Comparison of ENCODE assay signal across 8 cellular contexts in the genomic region with DNA sequence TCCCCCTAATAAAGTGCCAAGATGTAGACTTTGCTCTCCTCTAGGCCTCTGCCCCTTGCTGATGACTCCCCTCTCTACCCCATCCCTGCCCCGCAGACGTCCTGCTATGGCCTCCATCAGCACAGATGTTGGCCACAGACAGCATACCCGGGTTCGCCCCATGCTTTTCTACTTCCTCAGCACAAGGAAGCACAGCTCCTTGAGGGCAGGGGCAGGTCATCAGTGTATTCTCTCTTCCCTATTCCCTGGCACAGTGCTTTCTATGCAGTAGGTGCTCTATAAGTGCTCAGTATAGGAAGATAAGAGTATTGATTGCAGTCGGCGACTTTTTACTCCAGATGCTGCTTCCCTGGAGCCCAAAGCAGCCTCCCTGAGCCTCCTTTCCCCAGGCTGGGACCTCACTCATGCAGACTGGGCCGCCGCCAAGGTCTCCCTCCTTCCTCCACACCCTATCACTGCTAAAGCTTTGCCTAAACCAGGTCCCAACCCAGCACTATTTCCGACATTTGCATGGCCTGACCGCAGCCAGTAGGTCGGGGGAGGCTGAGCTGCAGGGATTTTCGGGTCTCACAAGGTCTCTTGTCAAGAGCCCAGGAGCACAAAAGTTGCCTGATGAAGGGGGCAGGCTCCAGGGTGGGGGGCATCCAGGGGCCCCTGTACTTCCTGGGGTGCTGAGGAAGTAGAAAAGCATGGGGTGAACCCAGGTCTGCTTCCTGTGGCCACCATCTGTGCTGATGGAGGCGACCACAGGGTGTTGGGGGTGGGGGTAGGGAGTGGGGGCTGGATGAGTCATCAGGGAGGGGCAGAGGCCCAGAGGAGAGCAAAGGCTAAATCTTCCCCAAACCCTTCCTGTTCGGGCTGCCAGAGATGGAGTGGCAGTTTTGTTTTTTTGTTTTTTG. TPM values are rescaled to one million over a fixed set of nuclear protein-coding genes. Genes with fewer than 3 reads are reported as not detected.
A peak's percentile ranks its signal among the peaks of the same experiment; 100 is the strongest.
DNase-seq lines count a peak whose midpoint lies in the region; ATAC-seq and TF ChIP-seq lines count a peak whose summit lies in the region.

No MANE protein-coding gene starts in this region.

- H3K9me3 ChIP-seq in PC-3 (ENCODE audit: low read length) (no peaks in the 10 kb centered on the region), vagina (no peaks in the 10 kb centered on the region)

- no peaks in the 10 kb centered on the region for H3K27me3 ChIP-seq in PC-3 (ENCODE audit: low read length)
- H3K27me3 ChIP-seq in vagina: no peaks in the 10 kb centered on the region

- intact Hi-C loops in PC-3 (cut with micrococcal nuclease) (no loop called here), vagina (cut with DNase I) (no loop called here)

- H3K4me1 ChIP-seq in PC-3 (ENCODE audit: insufficient read depth, low read length) (peaks cover 15% of the 10 kb centered on the region), vagina (peaks cover 19% of the 10 kb centered on the region)

- TF ChIP-seq POLR2A in vagina (IDR thresholded peaks at IDR 0.05): no peak

- H3K27ac Mint-ChIP-seq in activated T-helper 17 cell treated with anti-CD3 and anti-CD28 coated beads, Interleukin-2, amount 50 U/mL, for 72 hours: peak overlapping the region; percentile 91

- DNase-seq in PC-3 (peak; percentile 42), mucosa of gallbladder (ENCODE audit: low spot score) (peak; percentile 28), vagina (ENCODE audit: extremely low spot score in 2 of 2) (no peak), NCI-H345 treated with DMSO at 0.1 percent for 48 hours (lab: John Stamatoyannopoulos, UW; ENCODE audit: unreplicated experiment) (no peak), iPS-NIHi11 (ENCODE audit: low spot score) (no peak)

- H3K4me3 ChIP-seq in PC-3 (ENCODE audit: low read length) (no peak overlapping the region), vagina (no peak overlapping the region)

- H3K36me3 ChIP-seq in PC-3 (ENCODE audit: low read depth, low read length) (no peaks in the 10 kb centered on the region), vagina (no peaks in the 10 kb centered on the region)

- no peaks in the 10 kb centered on the region for H3F3A ChIP-seq in PC-3 (ENCODE audit: low read length, unreplicated experiment)

- H2AFZ ChIP-seq in PC-3 (ENCODE audit: low read length): 0 out of 2 replicates have a peak overlapping the region, but pooled peaks have one; percentile 9

- peak overlapping the region; percentile 25 for H3K27ac ChIP-seq in PC-3 (ENCODE audit: low read length)
- H3K27ac ChIP-seq in vagina: peak overlapping the region; percentile 64

- peak overlapping the region; percentile 29 for H3K4me2 ChIP-seq in PC-3 (ENCODE audit: low read length)

- BruUV-seq in PC-3 (replicated peaks; lab: Mats Ljungman, UMichigan): no TSS peak

- H4K20me1 ChIP-seq in PC-3 (ENCODE audit: low read length): no peaks in the 10 kb centered on the region

- CTCF ChIA-PET in PC-3 (lab: Charles Lee): no interaction called here

- peak overlapping the region; percentile 72 for H3K4me3 Mint-ChIP-seq in activated T-helper 17 cell treated with anti-CD3 and anti-CD28 coated beads, Interleukin-2, amount 50 U/mL, for 72 hours

- H3K9ac ChIP-seq in PC-3 (ENCODE audit: low read length): no peak overlapping the region; the same call in 1 of the 2 replicates

- H3K9me3 Mint-ChIP-seq in activated T-helper 17 cell treated with anti-CD3 and anti-CD28 coated beads, Interleukin-2, amount 50 U/mL, for 72 hours: no peaks in the 10 kb centered on the region

- no peaks in the 10 kb centered on the region for H3K9me2 ChIP-seq in PC-3 (replicated peaks; ENCODE audit: low read length)

- H3K36me3 Mint-ChIP-seq in activated T-helper 17 cell treated with anti-CD3 and anti-CD28 coated beads, Interleukin-2, amount 50 U/mL, for 72 hours (ENCODE audit: low read depth): no peaks in the 10 kb centered on the region

- POLR2A ChIA-PET in PC-3 (lab: Charles Lee; ENCODE audit: unreplicated experiment): no interaction called here

- peaks cover 27% of the 10 kb centered on the region for H3K4me1 Mint-ChIP-seq in activated T-helper 17 cell treated with anti-CD3 and anti-CD28 coated beads, Interleukin-2, amount 50 U/mL, for 72 hours

- peak; percentile 75 for ATAC-seq in GM18907 (IDR thresholded peaks at IDR 0.05; ENCODE audit: unreplicated experiment)
- ATAC-seq in HG02973 (IDR thresholded peaks at IDR 0.05; ENCODE audit: unreplicated experiment): peak; percentile 69
- ATAC-seq in PC-3: peak; percentile 66
- peak; percentile 88 for ATAC-seq in activated T-helper 17 cell treated with anti-CD3 and anti-CD28 coated beads, Interleukin-2, amount 50 U/mL, for 72 hours (replicated peaks)

- no peaks in the 10 kb centered on the region for H3K27me3 Mint-ChIP-seq in activated T-helper 17 cell treated with anti-CD3 and anti-CD28 coated beads, Interleukin-2, amount 50 U/mL, for 72 hours

- H3K79me2 ChIP-seq in PC-3 (ENCODE audit: low read length): no peaks in the 10 kb centered on the region

- TF ChIP-seq CTCF in PC-3 (conservative IDR thresholded peaks at IDR 0.05; ENCODE audit: low read depth, low read length) (no peak), vagina (IDR thresholded peaks at IDR 0.05) (no peak)

RNA-seq across cellular contexts. Expression of a gene that starts 8.0 kb away (rescaled TPM):
- 2.3 and 4.1 TPM in 2 replicates for total RNA-seq in PC-3 (2014; rRNA removed)
- total RNA-seq in activated T-helper 17 cell treated with anti-CD3 and anti-CD28 coated beads, Interleukin-2, amount 50 U/mL, for 72 hours: not detected
- not detected for total RNA-seq in mucosa of gallbladder
- total RNA-seq in vagina: not detected

RNA-seq across cellular contexts. Expression of a gene that starts 12.3 kb away (rescaled TPM):
- total RNA-seq in PC-3 (2014; rRNA removed): not detected in 2 replicates
- total RNA-seq in activated T-helper 17 cell treated with anti-CD3 and anti-CD28 coated beads, Interleukin-2, amount 50 U/mL, for 72 hours: under 1 TPM in 1 of 2 donors, not detected in 1; 0.11 TPM
- not detected for total RNA-seq in mucosa of gallbladder
- total RNA-seq in vagina: not detected

RNA-seq across cellular contexts. Expression of a gene that starts 18.8 kb away (rescaled TPM):
- total RNA-seq in PC-3 (2014; rRNA removed): 1.3 and 2.0 TPM in 2 replicates
- total RNA-seq in activated T-helper 17 cell treated with anti-CD3 and anti-CD28 coated beads, Interleukin-2, amount 50 U/mL, for 72 hours: 10 to 100 TPM; 18.2 to 26.0 TPM
- total RNA-seq in mucosa of gallbladder: 24.8 TPM
- total RNA-seq in vagina: 94.3 TPM

RNA-seq across cellular contexts. Expression of a gene that starts 22.5 kb away (rescaled TPM):
- total RNA-seq in PC-3 (2014; rRNA removed) (1.7 and 3.5 TPM in 2 replicates), mucosa of gallbladder (4.9 TPM), vagina (4.2 TPM)
- 1 to 10 TPM; 2.1 to 3.7 TPM for total RNA-seq in activated T-helper 17 cell treated with anti-CD3 and anti-CD28 coated beads, Interleukin-2, amount 50 U/mL, for 72 hours

Comparison
In these comparisons a context has a peak if more than half of its experiments do, and no peak if none do; other contexts are left out.
1. DNase-seq: peak in PC-3 (single experiment) and mucosa of gallbladder (single experiment); none in vagina (0 of 2), NCI-H345 treated with DMSO at 0.1 percent for 48 hours (single experiment) and iPS-NIHi11 (single experiment).
2. Peak in every context shown above with its lines, with median percentiles within 50 percentile points of each other: ATAC-seq.